In the genomic region with DNA sequence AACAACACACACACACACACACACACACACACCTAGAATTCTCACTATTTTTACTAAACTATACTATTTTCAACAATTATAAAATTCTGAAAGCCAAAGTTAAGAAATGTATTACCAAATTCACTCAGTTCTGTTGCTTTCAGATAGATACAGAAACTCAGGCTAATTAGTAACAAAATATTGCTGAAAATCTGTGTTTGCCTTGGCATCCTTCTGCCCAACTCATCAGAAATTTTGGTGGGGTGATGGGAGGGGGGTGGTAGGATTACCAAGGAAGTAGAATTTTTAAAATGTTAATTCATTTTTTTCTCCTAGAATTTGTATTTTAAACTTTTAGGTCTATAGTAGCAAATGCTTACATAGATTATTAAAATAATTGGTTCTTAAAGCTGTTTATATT, we compare ENCODE assay signal across 1 cellular context.
TF ChIP-seq lines count a peak whose summit lies in the region.

No MANE protein-coding gene starts in this region.

TF ChIP-seq in HepG2, 621 proteins besides CTCF, POLR2A, EP300 and RAD21 (continued from another document):
- TF ChIP-seq, protein P1, sequence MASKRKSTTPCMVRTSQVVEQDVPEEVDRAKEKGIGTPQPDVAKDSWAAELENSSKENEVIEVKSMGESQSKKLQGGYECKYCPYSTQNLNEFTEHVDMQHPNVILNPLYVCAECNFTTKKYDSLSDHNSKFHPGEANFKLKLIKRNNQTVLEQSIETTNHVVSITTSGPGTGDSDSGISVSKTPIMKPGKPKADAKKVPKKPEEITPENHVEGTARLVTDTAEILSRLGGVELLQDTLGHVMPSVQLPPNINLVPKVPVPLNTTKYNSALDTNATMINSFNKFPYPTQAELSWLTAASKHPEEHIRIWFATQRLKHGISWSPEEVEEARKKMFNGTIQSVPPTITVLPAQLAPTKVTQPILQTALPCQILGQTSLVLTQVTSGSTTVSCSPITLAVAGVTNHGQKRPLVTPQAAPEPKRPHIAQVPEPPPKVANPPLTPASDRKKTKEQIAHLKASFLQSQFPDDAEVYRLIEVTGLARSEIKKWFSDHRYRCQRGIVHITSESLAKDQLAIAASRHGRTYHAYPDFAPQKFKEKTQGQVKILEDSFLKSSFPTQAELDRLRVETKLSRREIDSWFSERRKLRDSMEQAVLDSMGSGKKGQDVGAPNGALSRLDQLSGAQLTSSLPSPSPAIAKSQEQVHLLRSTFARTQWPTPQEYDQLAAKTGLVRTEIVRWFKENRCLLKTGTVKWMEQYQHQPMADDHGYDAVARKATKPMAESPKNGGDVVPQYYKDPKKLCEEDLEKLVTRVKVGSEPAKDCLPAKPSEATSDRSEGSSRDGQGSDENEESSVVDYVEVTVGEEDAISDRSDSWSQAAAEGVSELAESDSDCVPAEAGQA (IDR thresholded peaks at IDR 0.05; ENCODE audit: low read depth) = no peak
- TF ChIP-seq, protein P1 (CRISPR knock-in tag; IDR thresholded peaks at IDR 0.05; ENCODE audit: borderline replicate concordance) = no peak
- no peak for TF ChIP-seq ZNF382 (CRISPR knock-in tag; IDR thresholded peaks at IDR 0.05; ENCODE audit: borderline replicate concordance)
